Comparison of ENCODE assay signal across 23 cellular contexts in the genomic region with DNA sequence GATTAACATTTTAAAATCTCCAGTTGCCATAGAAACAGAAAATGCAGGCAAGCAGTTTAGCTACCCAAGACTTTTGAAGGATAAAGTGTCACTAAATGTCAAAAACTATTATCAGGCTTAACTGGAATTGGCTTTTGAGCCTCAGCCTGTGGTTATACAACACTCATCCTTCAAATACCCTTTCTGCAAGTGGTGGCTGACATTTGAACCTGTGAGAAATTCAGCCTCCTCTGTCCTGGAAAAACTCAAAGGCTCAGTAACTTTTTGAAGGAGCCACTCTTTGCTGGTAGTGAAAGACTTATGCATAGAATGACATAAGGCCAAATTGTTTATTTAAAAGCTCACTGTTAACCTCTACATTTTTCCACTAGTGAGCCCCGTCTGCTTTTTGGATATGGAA.
"Had no signal": no experiment of that assay in that cellular context is flagged by ENCODE, and none has a peak within 500 bp of the region (broad histone marks: within the 10 kb centered on the region; RNA-seq: fewer than 3 reads in every experiment).

No MANE protein-coding gene starts in this region.

- DNase-seq: activated CD4-positive, CD25-positive, alpha-beta regulatory T cell treated with anti-CD3 and anti-CD28 coated beads, Interleukin-2, amount 50 U/mL, for 72 hours; activated naive CD4-positive, alpha-beta T cell treated with Interleukin-2 at 50 U/mL for 16 hours; activated naive CD8-positive, alpha-beta T cell treated with anti-CD3 and anti-CD28 coated beads, Interleukin-2, amount 50 U/mL, for 24 hours; central memory CD4-positive, alpha-beta T cell; cortex of kidney; effector memory CD4-positive, alpha-beta T cell; gastrocnemius medialis; heart right ventricle; left cardiac atrium; natural killer cell; sigmoid colon; stimulated activated CD4-positive, alpha-beta T cell treated with anti-CD3 and anti-CD28 coated beads, Interleukin-12 subunit alpha, Interleukin-12 subunit beta, amount 100 ng/mL, for 4 hours; stimulated activated CD4-positive, alpha-beta T cell treated with anti-CD3 and anti-CD28 coated beads, Interleukin-2, amount 100 ng/mL, for 24 hours; stomach; T-cell; T-helper 9 cell; testis had no signal

- H3K4me3 ChIP-seq: body of pancreas, gastrocnemius medialis, heart right ventricle, mucosa of descending colon, prostate gland, sigmoid colon, SK-N-MC, stomach, testis had no signal

- H3K9me3 ChIP-seq: gastrocnemius medialis, mucosa of descending colon, prostate gland, sigmoid colon, testis had no signal

- H3K36me3 Mint-ChIP-seq: natural killer cell, T-cell had no signal

- H3K36me3 ChIP-seq: gastrocnemius medialis, heart right ventricle, prostate gland, sigmoid colon, stomach had no signal

- H3K27me3 ChIP-seq: body of pancreas, gastrocnemius medialis, heart right ventricle, sigmoid colon, stomach, testis had no signal

- H3K27me3 Mint-ChIP-seq: activated naive CD8-positive, alpha-beta T cell treated with anti-CD3 and anti-CD28 coated beads, Interleukin-2, amount 50 U/mL, for 24 hours; activated T-helper 17 cell treated with anti-CD3 and anti-CD28 coated beads, Interleukin-2, amount 50 U/mL, for 72 hours; T-cell had no signal

- H3K27ac Mint-ChIP-seq: activated naive CD8-positive, alpha-beta T cell treated with anti-CD3 and anti-CD28 coated beads, Interleukin-2, amount 50 U/mL, for 24 hours; activated T-helper 17 cell treated with anti-CD3 and anti-CD28 coated beads, Interleukin-2, amount 50 U/mL, for 72 hours; natural killer cell; T-cell had no signal

- H3K4me3 Mint-ChIP-seq: activated naive CD8-positive, alpha-beta T cell treated with anti-CD3 and anti-CD28 coated beads, Interleukin-2, amount 50 U/mL, for 24 hours; activated T-helper 17 cell treated with anti-CD3 and anti-CD28 coated beads, Interleukin-2, amount 50 U/mL, for 72 hours; natural killer cell; T-cell had no signal

- ATAC-seq: activated naive CD8-positive, alpha-beta T cell treated with anti-CD3 and anti-CD28 coated beads, Interleukin-2, amount 50 U/mL, for 24 hours; activated T-helper 17 cell treated with anti-CD3 and anti-CD28 coated beads, Interleukin-2, amount 50 U/mL, for 72 hours; body of pancreas; gastrocnemius medialis; mucosa of descending colon; natural killer cell; T-cell had no signal

- H3K27ac ChIP-seq: epithelial cell of prostate, gastrocnemius medialis, prostate gland, sigmoid colon, SK-N-MC, stomach, testis had no signal

- H3K4me1 Mint-ChIP-seq: activated naive CD8-positive, alpha-beta T cell treated with anti-CD3 and anti-CD28 coated beads, Interleukin-2, amount 50 U/mL, for 24 hours; activated T-helper 17 cell treated with anti-CD3 and anti-CD28 coated beads, Interleukin-2, amount 50 U/mL, for 72 hours; natural killer cell; T-cell had no signal

- H3K4me1 ChIP-seq: body of pancreas, prostate gland, testis had no signal
